ENCODE assay signal across 17 cellular contexts in the genomic region with DNA sequence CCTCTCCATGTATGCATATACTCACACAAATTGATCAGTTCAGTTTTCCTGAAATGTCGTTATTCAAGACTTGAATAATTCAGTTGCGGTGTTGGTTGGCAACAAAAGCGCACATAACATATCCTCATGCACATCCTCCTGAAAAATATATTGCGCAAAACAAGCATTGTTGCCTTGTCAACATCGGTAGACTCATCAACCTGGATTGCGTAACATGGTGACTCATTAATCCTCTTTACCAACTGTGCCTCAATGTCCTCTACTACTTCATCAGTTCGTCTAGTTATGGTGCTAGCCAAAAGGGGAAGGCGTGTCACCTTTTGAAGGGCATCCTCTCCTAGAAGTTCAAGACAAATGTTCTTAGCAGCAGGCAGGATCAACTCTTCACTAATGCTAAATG.
"Had no signal": no experiment of that assay in that cellular context is flagged by ENCODE, and none has a peak within 500 bp of the region (broad histone marks: within the 10 kb centered on the region; RNA-seq: fewer than 3 reads in every experiment).

No MANE protein-coding gene starts in this region.

- H3K4me1 ChIP-seq: foreskin keratinocyte, heart right ventricle, left ventricle myocardium inferior, suprapubic skin, upper lobe of left lung had no signal

- H3K9me3 Mint-ChIP-seq: T-helper 1 cell treated with Interleukin-12 subunit alpha and Interleukin-12 subunit beta and Interleukin-4 antibody, amounts not matched to agents 30 μg/mL and 1 μg/mL, for 36 hours had no signal

- H3K9me3 ChIP-seq: suprapubic skin, upper lobe of left lung had no signal

- H3K4me3 ChIP-seq: heart right ventricle, left ventricle myocardium inferior, suprapubic skin, upper lobe of left lung had no signal

- ATAC-seq: foreskin keratinocyte; heart right ventricle; stimulated activated naive CD8-positive, alpha-beta T cell treated with anti-CD3 and anti-CD28 coated beads, Interleukin-15, Interleukin-2, amounts not matched to agents 100 U/mL and 50 U/mL, for 24 hours had no signal

- H3K27me3 ChIP-seq: foreskin keratinocyte, heart right ventricle, suprapubic skin, upper lobe of left lung had no signal

- H3K27ac ChIP-seq: foreskin keratinocyte, heart right ventricle, left ventricle myocardium inferior, suprapubic skin, upper lobe of left lung had no signal

- H3K4me1 Mint-ChIP-seq: brain had no signal

- H3K4me3 Mint-ChIP-seq: activated naive CD4-positive, alpha-beta T cell treated with anti-CD3 and anti-CD28 coated beads, Interleukin-2, amount 50 U/mL, for 24 hours; brain; T-helper 1 cell treated with Interleukin-12 subunit alpha and Interleukin-12 subunit beta and Interleukin-4 antibody, amounts not matched to agents 30 μg/mL and 1 μg/mL, for 36 hours had no signal

- H3K27ac Mint-ChIP-seq: activated naive CD4-positive, alpha-beta T cell treated with anti-CD3 and anti-CD28 coated beads, Interleukin-2, amount 50 U/mL, for 24 hours; brain; T-helper 1 cell treated with Interleukin-12 subunit alpha and Interleukin-12 subunit beta and Interleukin-4 antibody, amounts not matched to agents 30 μg/mL and 1 μg/mL, for 36 hours had no signal

- H3K36me3 Mint-ChIP-seq: activated naive CD4-positive, alpha-beta T cell treated with anti-CD3 and anti-CD28 coated beads, Interleukin-2, amount 50 U/mL, for 24 hours; brain had no signal

- DNase-seq: activated effector memory CD4-positive, alpha-beta T cell treated with Interleukin-2 at 50 U/mL for 16 hours; activated T-cell treated with anti-CD3 and anti-CD28 coated beads, Interleukin-2, amount 50 U/mL, for 1 hour; amygdala; dermis blood vessel endothelial cell; heart right ventricle; islet precursor cell; left ventricle myocardium inferior; mesenchymal stem cell; stimulated activated CD4-positive, alpha-beta T cell treated with anti-CD3 and anti-CD28 coated beads, Interleukin-4, amount 100 ng/mL, for 1 hour; stimulated activated CD8-positive, alpha-beta memory T cell treated with anti-CD3 and anti-CD28 coated beads, Interleukin-4, amount 100 ng/mL, for 48 hours; stimulated activated naive CD8-positive, alpha-beta T cell treated with anti-CD3 and anti-CD28 coated beads, Interleukin-15, Interleukin-2, amounts not matched to agents 100 U/mL and 50 U/mL, for 24 hours; upper lobe of left lung had no signal

- H3K36me3 ChIP-seq: heart right ventricle, left ventricle myocardium inferior, suprapubic skin, upper lobe of left lung had no signal
